8 cellular contexts compared by ENCODE assay signal in the genomic region with DNA sequence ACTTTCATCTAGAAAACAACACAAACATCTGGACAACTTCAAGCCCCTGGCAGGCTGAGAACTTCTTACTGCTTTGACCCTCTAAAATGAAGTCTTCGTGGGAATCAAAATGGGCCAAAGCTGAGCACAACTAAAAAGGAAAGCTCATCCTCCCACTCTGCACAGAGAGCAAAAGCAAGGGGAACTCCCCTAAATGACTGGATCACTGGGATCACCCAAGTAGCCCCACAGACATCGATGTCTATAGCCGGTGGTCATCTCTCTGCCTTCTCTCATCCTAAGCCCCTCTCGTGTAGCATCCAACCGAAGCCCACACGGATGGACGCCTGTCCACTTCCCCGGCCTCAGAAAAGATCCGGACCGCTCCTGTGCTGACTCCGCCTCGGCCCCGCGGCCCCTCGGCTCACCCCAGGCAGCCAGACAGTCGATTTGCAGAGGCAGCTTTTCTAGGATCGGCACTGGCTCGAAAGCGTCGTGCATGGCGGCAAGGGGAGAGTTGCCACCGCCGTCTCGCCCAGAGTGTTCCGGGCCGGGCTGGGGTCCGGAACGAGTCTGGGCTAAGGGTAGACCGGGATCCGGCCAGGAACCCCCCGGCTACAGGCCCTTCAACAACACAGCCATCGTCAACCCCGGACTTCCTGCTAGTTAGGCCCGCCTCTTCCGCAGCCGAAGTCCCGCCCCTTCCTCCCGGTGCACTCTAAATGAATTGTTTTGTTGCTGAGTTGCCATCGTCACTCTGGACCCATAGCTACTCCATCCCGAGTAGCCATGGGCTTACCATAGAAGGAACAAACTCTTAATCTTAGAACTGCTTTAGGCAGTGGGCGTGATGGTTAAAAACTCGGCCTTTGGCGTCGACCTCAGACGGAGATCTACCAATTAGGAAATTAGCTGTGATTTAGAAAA. TPM values are rescaled to one million over a fixed set of nuclear protein-coding genes. Genes with fewer than 3 reads are reported as not detected.
DNase-seq lines count a peak whose midpoint lies in the region; ATAC-seq and TF ChIP-seq lines count a peak whose summit lies in the region.

Gene VPS39, minus strand, starts transcription at position 631 of the 906 bp plus-strand sequence. Its CDS starts 151 bp downstream, at position 480.

- peak within 1 kb of the TSS; percentile 69 to 98 (median 92) for H3K27ac Mint-ChIP-seq in brain

- no peak within 1 kb of the TSS for H3K27ac ChIP-seq in iPS DF 6.9 (ENCODE audit: low read length)
- H3K27ac ChIP-seq in sigmoid colon, result peak within 1 kb of the TSS; percentile 79 to 87 (median 82)

- H3K9me3 Mint-ChIP-seq in brain, result no peaks in the 10 kb centered on the region

- peaks cover 18% of the 10 kb centered on the region for H3K36me3 Mint-ChIP-seq in brain

- no peak for TF ChIP-seq CTCF in brain (conservative IDR thresholded peaks at IDR 0.05)
- no peak for TF ChIP-seq CTCF in sigmoid colon (IDR thresholded peaks at IDR 0.05)

- intact Hi-C loops in sigmoid colon (cut with DNase I), result loop anchor here (5.0 kb wide), 1 partner anchor 64 kb away; the partner anchor contains the start of genes GANC and TMEM87A

- H3K9me3 ChIP-seq in iPS DF 6.9 (ENCODE audit: control insufficient read depth, insufficient read depth, low read length) (no peaks in the 10 kb centered on the region), sigmoid colon (no peaks in the 10 kb centered on the region)

- no peaks in the 10 kb centered on the region; the same call in 1 of the 2 replicates for H3K36me3 ChIP-seq in iPS DF 6.9 (ENCODE audit: control insufficient read depth, insufficient read depth, low read length)
- H3K36me3 ChIP-seq in sigmoid colon, result peaks cover 0 to 31% (median 8%) of the 10 kb centered on the region in 4 donors

- H3K4me3 ChIP-seq in iPS DF 6.9 (ENCODE audit: low read length), result peak within 1 kb of the TSS; percentile 65
- H3K4me3 ChIP-seq in sigmoid colon, result peak within 1 kb of the TSS; percentile 68 to 87 (median 82)

- peaks cover 47% of the 10 kb centered on the region for H3K4me1 Mint-ChIP-seq in brain

- ATAC-seq in HG03045 (IDR thresholded peaks at IDR 0.05; ENCODE audit: unreplicated experiment), result peak; percentile 93

- H3K4me3 Mint-ChIP-seq in brain, result peak within 1 kb of the TSS; percentile 83 to 98 (median 98)

- no peaks in the 10 kb centered on the region for H3K27me3 ChIP-seq in iPS DF 6.9 (ENCODE audit: control insufficient read depth, insufficient read depth, low read length)
- no peaks in the 10 kb centered on the region for H3K27me3 ChIP-seq in sigmoid colon

- peak in 1 of 2 donors; percentile 50 for TF ChIP-seq POLR2A in sigmoid colon (IDR thresholded peaks at IDR 0.05)

- no CpG with 5 or more reads among the region's 45 CpGs for WGBS in iPS DF 6.9 (ENCODE audit: insufficient coverage, insufficient read length)
- 2 to 3% methylated on average over 45 of the region's 45 CpGs for WGBS in sigmoid colon, 2 donors

- peak; percentile 76 for DNase-seq in NK-92 treated with Interleukin-12 subunit alpha and Interleukin-12 subunit beta, amount 100 ng/mL, for 24 hours (lab: John Stamatoyannopoulos, UW)
- no peak for DNase-seq in NK-92 (lab: John Stamatoyannopoulos, UW; ENCODE audit: unreplicated experiment)
- peak; percentile 55 for DNase-seq in NCI-H2107 treated with DMSO at 0.1 percent for 48 hours (lab: John Stamatoyannopoulos, UW; ENCODE audit: unreplicated experiment)
- peak; percentile 78 for DNase-seq in UCSD-AML1 (lab: John Stamatoyannopoulos, UW; ENCODE audit: unreplicated experiment)
- peak; percentile 57 for DNase-seq in iPS DF 6.9 (ENCODE audit: low read depth, low spot score)
- DNase-seq in sigmoid colon, result peak; percentile 90

- TF ChIP-seq EP300 in sigmoid colon (IDR thresholded peaks at IDR 0.05), result no peak

- H3K27me3 Mint-ChIP-seq in brain, result peaks cover 9% of the 10 kb centered on the region

- H3K4me1 ChIP-seq in iPS DF 6.9 (ENCODE audit: control insufficient read depth, insufficient read depth, low read length) (no peaks in the 10 kb centered on the region), sigmoid colon (peaks cover 0 to 24% (median 19%) of the 10 kb centered on the region in 4 donors)

RNA-seq across cellular contexts. Expression of gene VPS39, which starts in this region (rescaled TPM):
- polyA plus RNA-seq in brain (ENCODE audit: insufficient read depth, low read depth, low replicate concordance) (45.8 TPM), sigmoid colon (10 to 100 TPM; 16.2 to 44.0 (median 22.0) TPM)
- 100 to 1,000 TPM in 1 of 4 donors, 10 to 100 TPM in 3; 70.3 to 186 (median 78.6) TPM for total RNA-seq in sigmoid colon
